1 cellular context compared by ENCODE assay signal in the genomic region with DNA sequence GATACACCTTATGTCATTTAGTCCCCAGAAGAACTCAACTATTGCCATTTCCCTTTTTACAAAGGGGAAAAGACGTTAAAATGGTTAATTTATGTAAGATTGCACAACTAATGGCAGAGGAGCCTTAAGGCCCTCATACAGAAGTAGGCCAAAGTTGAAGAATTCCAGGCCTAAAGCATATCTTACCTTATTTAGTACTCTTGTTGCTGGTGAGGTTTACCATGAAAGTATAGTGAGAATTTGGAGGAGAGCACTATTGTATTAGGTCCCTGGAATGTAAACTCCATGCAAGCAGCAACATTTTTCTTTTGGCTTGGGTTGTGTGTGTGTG.
TF ChIP-seq lines count a peak whose summit lies in the region.

No MANE protein-coding gene starts in this region.

TF ChIP-seq in GM23338, 12 proteins besides CTCF, POLR2A, EP300 and RAD21 (continued from another document):
- TF ChIP-seq, protein P1, sequence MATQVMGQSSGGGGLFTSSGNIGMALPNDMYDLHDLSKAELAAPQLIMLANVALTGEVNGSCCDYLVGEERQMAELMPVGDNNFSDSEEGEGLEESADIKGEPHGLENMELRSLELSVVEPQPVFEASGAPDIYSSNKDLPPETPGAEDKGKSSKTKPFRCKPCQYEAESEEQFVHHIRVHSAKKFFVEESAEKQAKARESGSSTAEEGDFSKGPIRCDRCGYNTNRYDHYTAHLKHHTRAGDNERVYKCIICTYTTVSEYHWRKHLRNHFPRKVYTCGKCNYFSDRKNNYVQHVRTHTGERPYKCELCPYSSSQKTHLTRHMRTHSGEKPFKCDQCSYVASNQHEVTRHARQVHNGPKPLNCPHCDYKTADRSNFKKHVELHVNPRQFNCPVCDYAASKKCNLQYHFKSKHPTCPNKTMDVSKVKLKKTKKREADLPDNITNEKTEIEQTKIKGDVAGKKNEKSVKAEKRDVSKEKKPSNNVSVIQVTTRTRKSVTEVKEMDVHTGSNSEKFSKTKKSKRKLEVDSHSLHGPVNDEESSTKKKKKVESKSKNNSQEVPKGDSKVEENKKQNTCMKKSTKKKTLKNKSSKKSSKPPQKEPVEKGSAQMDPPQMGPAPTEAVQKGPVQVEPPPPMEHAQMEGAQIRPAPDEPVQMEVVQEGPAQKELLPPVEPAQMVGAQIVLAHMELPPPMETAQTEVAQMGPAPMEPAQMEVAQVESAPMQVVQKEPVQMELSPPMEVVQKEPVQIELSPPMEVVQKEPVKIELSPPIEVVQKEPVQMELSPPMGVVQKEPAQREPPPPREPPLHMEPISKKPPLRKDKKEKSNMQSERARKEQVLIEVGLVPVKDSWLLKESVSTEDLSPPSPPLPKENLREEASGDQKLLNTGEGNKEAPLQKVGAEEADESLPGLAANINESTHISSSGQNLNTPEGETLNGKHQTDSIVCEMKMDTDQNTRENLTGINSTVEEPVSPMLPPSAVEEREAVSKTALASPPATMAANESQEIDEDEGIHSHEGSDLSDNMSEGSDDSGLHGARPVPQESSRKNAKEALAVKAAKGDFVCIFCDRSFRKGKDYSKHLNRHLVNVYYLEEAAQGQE (IDR thresholded peaks at IDR 0.05; ENCODE audit: unreplicated experiment): no peak
TF ChIP-seq in GM23338: peak in this region for 0.
